ENCODE assay signal across 28 cellular contexts in the genomic region with DNA sequence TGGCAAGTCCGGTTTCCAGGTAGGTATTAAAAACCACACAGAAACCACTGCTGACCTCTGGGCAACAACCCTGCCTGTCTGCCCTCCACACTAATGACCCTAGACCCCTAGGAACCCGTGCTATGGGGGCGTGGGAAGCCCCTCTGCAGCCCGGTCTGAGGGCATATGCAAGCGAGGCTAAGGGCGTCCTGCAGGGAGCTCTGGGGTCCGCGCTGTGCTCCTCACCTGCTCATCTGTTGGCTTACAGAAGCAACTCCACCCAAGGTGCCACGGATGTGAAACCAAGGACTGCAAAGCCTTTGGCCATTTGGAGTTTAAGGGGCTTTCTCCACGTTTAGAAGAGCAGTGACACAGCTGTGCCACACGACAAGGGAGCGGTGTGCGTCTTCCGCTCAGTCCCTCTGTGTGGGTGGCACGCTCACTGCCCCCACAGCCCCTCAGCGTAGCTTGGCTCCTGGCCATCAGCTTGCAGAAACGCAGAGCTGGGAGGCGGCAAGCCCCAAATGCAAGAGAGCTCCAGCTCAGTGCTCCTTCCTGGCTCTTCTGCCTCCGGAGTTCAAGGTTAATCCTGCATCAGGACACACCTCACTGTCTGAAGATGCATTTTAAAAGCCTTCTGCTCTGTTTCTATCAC. TPM values are rescaled to one million over a fixed set of nuclear protein-coding genes. Genes with fewer than 3 reads are reported as not detected.
"Had no signal": no experiment of that assay in that cellular context is flagged by ENCODE, and none has a peak within 500 bp of the region (broad histone marks: within the 10 kb centered on the region; RNA-seq: fewer than 3 reads in every experiment).

No MANE protein-coding gene starts in this region.

- H3K9me3 ChIP-seq: adrenal gland, ascending aorta, pancreas, psoas muscle, tibial artery had no signal

- H3K9me3 Mint-ChIP-seq: activated CD4-positive, alpha-beta T cell treated with anti-CD3 and anti-CD28 coated beads, Interleukin-2, amount 10 ng/mL, durations not matched to agents 24 days and 14 days; activated T-cell treated with anti-CD3 and anti-CD28 coated beads, Interleukin-2, amount 50 U/mL, for 4 hours; activated T-helper 2 cell treated with anti-CD3 and anti-CD28 coated beads, Interferon-gamma antibody, Interleukin-2, Interleukin-4, amounts not matched to agents 10 μg/mL and 5 μg/mL and 100 μg/mL, durations not matched to agents 14 hours and 24 hours and 36 hours; mesothelial cell of epicardium; naive thymus-derived CD8-positive, alpha-beta T cell had no signal

- H3K4me3 Mint-ChIP-seq: activated CD4-positive, alpha-beta T cell treated with anti-CD3 and anti-CD28 coated beads, Interleukin-2, amount 10 ng/mL, durations not matched to agents 24 days and 14 days; activated naive CD8-positive, alpha-beta T cell; activated T-cell treated with anti-CD3 and anti-CD28 coated beads, Interleukin-2, amount 50 U/mL, for 4 hours; mesothelial cell of epicardium; naive thymus-derived CD8-positive, alpha-beta T cell; T-helper 17 cell had no signal

- H3K4me1 Mint-ChIP-seq: activated CD4-positive, alpha-beta T cell treated with anti-CD3 and anti-CD28 coated beads, Interleukin-2, amount 10 ng/mL, durations not matched to agents 24 days and 14 days; mesothelial cell of epicardium; T-helper 17 cell had no signal

- FAIRE-seq: keratinocyte, pancreas, urothelium cell line had no signal

- H3K36me3 Mint-ChIP-seq: naive thymus-derived CD8-positive, alpha-beta T cell had no signal

- H3K27me3 Mint-ChIP-seq: activated CD4-positive, alpha-beta T cell treated with anti-CD3 and anti-CD28 coated beads, Interleukin-2, amount 10 ng/mL, durations not matched to agents 24 days and 14 days; activated naive CD8-positive, alpha-beta T cell; naive thymus-derived CD8-positive, alpha-beta T cell; T-helper 17 cell had no signal

- H3K4me3 ChIP-seq: adrenal gland, ascending aorta, pancreas, psoas muscle, tibial artery had no signal

- H3K27me3 ChIP-seq: adrenal gland, ascending aorta, brain microvascular endothelial cell, pancreas, tibial artery had no signal

- H3K27ac Mint-ChIP-seq: activated CD4-positive, alpha-beta T cell treated with anti-CD3 and anti-CD28 coated beads, Interleukin-2, amount 10 ng/mL, durations not matched to agents 24 days and 14 days; activated naive CD8-positive, alpha-beta T cell; activated T-helper 2 cell treated with anti-CD3 and anti-CD28 coated beads, Interferon-gamma antibody, Interleukin-2, Interleukin-4, amounts not matched to agents 10 μg/mL and 5 μg/mL and 100 μg/mL, durations not matched to agents 14 hours and 24 hours and 36 hours; mesothelial cell of epicardium; T-helper 17 cell had no signal

- ATAC-seq: activated CD4-positive, CD25-positive, alpha-beta regulatory T cell treated with anti-CD3 and anti-CD28 coated beads, Interleukin-2, amount 50 U/mL, for 24 hours; activated T-cell treated with anti-CD3 and anti-CD28 coated beads, Interleukin-2, amount 50 U/mL, for 4 hours; naive thymus-derived CD8-positive, alpha-beta T cell; T-helper 17 cell had no signal

- H3K4me1 ChIP-seq: adrenal gland, ascending aorta, pancreas, psoas muscle, tibial artery had no signal

- DNase-seq: activated CD4-positive, alpha-beta T cell treated with anti-CD3 and anti-CD28 coated beads, Interleukin-2, amount 10 ng/mL, durations not matched to agents 24 days and 14 days; activated CD8-positive, alpha-beta memory T cell treated with anti-CD3 and anti-CD28 coated beads for 24 hours; activated CD8-positive, alpha-beta memory T cell treated with anti-CD3 and anti-CD28 coated beads, Interleukin-2, amount 50 U/mL, for 48 hours; activated naive CD4-positive, alpha-beta T cell; activated T-cell treated with anti-CD3 and anti-CD28 coated beads, Interleukin-2, amount 50 U/mL, for 4 hours; adrenal gland; brain microvascular endothelial cell; central memory CD4-positive, alpha-beta T cell; dermis blood vessel endothelial cell; effector CD8-positive, alpha-beta T cell; erythroblast; foreskin fibroblast; mammary epithelial cell; naive thymus-derived CD8-positive, alpha-beta T cell; psoas muscle; stimulated activated CD4-positive, alpha-beta T cell treated with anti-CD3 and anti-CD28 coated beads, Interleukin-4, amount 100 ng/mL, for 4 hours; stimulated activated naive CD8-positive, alpha-beta T cell treated with anti-CD3 and anti-CD28 coated beads, Interleukin-15, Interleukin-2, amounts not matched to agents 100 U/mL and 50 U/mL, for 24 hours; T-helper 17 cell; tibial artery had no signal

- H3K27ac ChIP-seq: adrenal gland, ascending aorta, brain microvascular endothelial cell, pancreas, psoas muscle, tibial artery had no signal

RNA-seq across cellular contexts. Expression of a gene that starts 18.4 kb away (rescaled TPM):
- total RNA-seq: dermis blood vessel endothelial cell, psoas muscle had no signal
- polyA plus RNA-seq: fibroblast of lung, mammary epithelial cell had no signal
